In genomic region chr10:50152792-50153272, GRCh38 we compare ENCODE assay signal across 14 cellular contexts.
DNase-seq lines count a peak whose midpoint lies in the region; TF ChIP-seq lines count a peak whose summit lies in the region.
"Had no signal": no experiment of that assay in that cellular context is flagged by ENCODE, and none has a peak within 500 bp of the region (broad histone marks: within the 10 kb centered on the region; RNA-seq: fewer than 3 reads in every experiment).

No MANE protein-coding gene starts in this region.

- peak overlapping the region; percentile 52; the same call in 1 of the 2 replicates for H3K9ac ChIP-seq in HUES64 (ENCODE audit: low read depth, low read length)
- no peak overlapping the region for H3K9ac ChIP-seq in mesenchymal stem cell (ENCODE audit: low read length)

- H3K4ac ChIP-seq in mesenchymal stem cell (ENCODE audit: low read depth in 1 of 2, low read length in 2 of 2), result no peak overlapping the region

- no peak overlapping the region for H2BK120ac ChIP-seq in mesenchymal stem cell (ENCODE audit: low read depth, low read length)

- no peaks in the 10 kb centered on the region for H3K9me3 ChIP-seq in HUES64 (ENCODE audit: insufficient read depth, low read depth, low read length)
- H3K9me3 ChIP-seq in mesenchymal stem cell (ENCODE audit: control insufficient read depth, low read length), result no peaks in the 10 kb centered on the region
- H3K9me3 ChIP-seq: esophagus squamous epithelium had no signal

- H3K4me1 ChIP-seq in HUES64 (ENCODE audit: insufficient read depth, low read length) (no peaks in the 10 kb centered on the region), mesenchymal stem cell (ENCODE audit: control insufficient read depth, insufficient read depth, low read depth, low read length) (peaks cover 4% of the 10 kb centered on the region)

- no peak overlapping the region for H2BK5ac ChIP-seq in mesenchymal stem cell (ENCODE audit: low read depth, low read length, poor library complexity, severe bottlenecking)

- peaks cover 10% of the 10 kb centered on the region for H3K27me3 ChIP-seq in HUES64 (ENCODE audit: insufficient read depth, low read length)
- peaks cover 6 to 10% of the 10 kb centered on the region in 2 experiments for H3K27me3 ChIP-seq in mesenchymal stem cell (ENCODE audit: control insufficient read depth in 1 of 2, insufficient read depth in 1 of 2, low read length in 2 of 2)

- no peak overlapping the region for H2AK5ac ChIP-seq in mesenchymal stem cell (ENCODE audit: low read length, severe bottlenecking)

- no peak overlapping the region for H4K91ac ChIP-seq in mesenchymal stem cell (ENCODE audit: low read length)

- 28% methylated on average over 34 of the region's 34 CpGs for WGBS in HUES64
- WGBS in mesenchymal stem cell, result 36% methylated on average over 34 of the region's 34 CpGs

- H3K36me3 ChIP-seq in HUES64 (ENCODE audit: insufficient read depth, low read length) (no peaks in the 10 kb centered on the region), mesenchymal stem cell (ENCODE audit: control insufficient read depth in 1 of 2, insufficient read depth in 2 of 2, low read depth in 1 of 2, low read length in 2 of 2) (no peaks in the 10 kb centered on the region)
- H3K36me3 ChIP-seq: brain microvascular endothelial cell, esophagus squamous epithelium had no signal

- H2BK12ac ChIP-seq in mesenchymal stem cell (ENCODE audit: low read length in 2 of 2), result no peak overlapping the region

- peak overlapping the region; percentile 44 for H3K4me3 ChIP-seq in HUES64 (ENCODE audit: low read length)
- H3K4me3 ChIP-seq in epithelial cell of proximal tubule (ENCODE audit: low read depth, low read length), result peak overlapping the region; percentile 27
- H3K4me3 ChIP-seq in mesenchymal stem cell (ENCODE audit: insufficient read depth in 1 of 2, low read depth in 1 of 2, low read length in 2 of 2), result peak overlapping the region in 1 of 2 experiments; percentile 41

- H3K14ac ChIP-seq in mesenchymal stem cell (ENCODE audit: low read length in 2 of 2), result no peak overlapping the region

- no peak overlapping the region for H2BK15ac ChIP-seq in mesenchymal stem cell (ENCODE audit: low read depth, poor library complexity, severe bottlenecking)

- H3K79me1 ChIP-seq in mesenchymal stem cell (replicated peaks; ENCODE audit: low read length, poor library complexity, severe bottlenecking), result no peaks in the 10 kb centered on the region

- H3K23ac ChIP-seq in mesenchymal stem cell (ENCODE audit: low read length in 2 of 2), result no peak overlapping the region

- H3K18ac ChIP-seq in mesenchymal stem cell (ENCODE audit: low read depth in 1 of 2, low read length in 2 of 2), result no peak overlapping the region

- TF ChIP-seq CTCF in 22Rv1 (IDR thresholded peaks at IDR 0.05) (peak; percentile 15), epithelial cell of proximal tubule (conservative IDR thresholded peaks at IDR 0.05; ENCODE audit: low read depth, low read length) (no peak)

- H2AFZ ChIP-seq in mesenchymal stem cell (ENCODE audit: low read depth, low read length), result no peak overlapping the region

- H4K8ac ChIP-seq in mesenchymal stem cell (ENCODE audit: low read length), result no peak overlapping the region

- no peak overlapping the region for H3K27ac ChIP-seq in 22Rv1
- no peak overlapping the region for H3K27ac ChIP-seq in HUES64 (ENCODE audit: low read depth, low read length)
- H3K27ac ChIP-seq in mesenchymal stem cell (ENCODE audit: low read length, poor library complexity, severe bottlenecking), result no peak overlapping the region
- H3K27ac ChIP-seq: brain microvascular endothelial cell, C4-2B, esophagus squamous epithelium had no signal

- DNase-seq in epithelial cell of proximal tubule (ENCODE audit: low read depth), result no peak
- no peak for DNase-seq in mesenchymal stem cell
- DNase-seq in NCI-H345 (lab: John Stamatoyannopoulos, UW), result no peak
- DNase-seq in glomerular visceral epithelial cell (ENCODE audit: extremely low spot score), result no peak
- DNase-seq in NCI-H1436 (lab: John Stamatoyannopoulos, UW), result no peak
- DNase-seq in activated CD4-positive, alpha-beta T cell treated with anti-CD3 and anti-CD28 coated beads for 4 hours, result no peak
- DNase-seq: activated T-cell treated with anti-CD3 and anti-CD28 coated beads, Interleukin-2, amount 50 U/mL, for 24 hours; brain microvascular endothelial cell; esophagus squamous epithelium; NCI-H1092; OCI-M1 had no signal

- peak overlapping the region; percentile 47 for H3K4me2 ChIP-seq in mesenchymal stem cell (ENCODE audit: low read length, poor library complexity, severe bottlenecking)
